In the genomic region with DNA sequence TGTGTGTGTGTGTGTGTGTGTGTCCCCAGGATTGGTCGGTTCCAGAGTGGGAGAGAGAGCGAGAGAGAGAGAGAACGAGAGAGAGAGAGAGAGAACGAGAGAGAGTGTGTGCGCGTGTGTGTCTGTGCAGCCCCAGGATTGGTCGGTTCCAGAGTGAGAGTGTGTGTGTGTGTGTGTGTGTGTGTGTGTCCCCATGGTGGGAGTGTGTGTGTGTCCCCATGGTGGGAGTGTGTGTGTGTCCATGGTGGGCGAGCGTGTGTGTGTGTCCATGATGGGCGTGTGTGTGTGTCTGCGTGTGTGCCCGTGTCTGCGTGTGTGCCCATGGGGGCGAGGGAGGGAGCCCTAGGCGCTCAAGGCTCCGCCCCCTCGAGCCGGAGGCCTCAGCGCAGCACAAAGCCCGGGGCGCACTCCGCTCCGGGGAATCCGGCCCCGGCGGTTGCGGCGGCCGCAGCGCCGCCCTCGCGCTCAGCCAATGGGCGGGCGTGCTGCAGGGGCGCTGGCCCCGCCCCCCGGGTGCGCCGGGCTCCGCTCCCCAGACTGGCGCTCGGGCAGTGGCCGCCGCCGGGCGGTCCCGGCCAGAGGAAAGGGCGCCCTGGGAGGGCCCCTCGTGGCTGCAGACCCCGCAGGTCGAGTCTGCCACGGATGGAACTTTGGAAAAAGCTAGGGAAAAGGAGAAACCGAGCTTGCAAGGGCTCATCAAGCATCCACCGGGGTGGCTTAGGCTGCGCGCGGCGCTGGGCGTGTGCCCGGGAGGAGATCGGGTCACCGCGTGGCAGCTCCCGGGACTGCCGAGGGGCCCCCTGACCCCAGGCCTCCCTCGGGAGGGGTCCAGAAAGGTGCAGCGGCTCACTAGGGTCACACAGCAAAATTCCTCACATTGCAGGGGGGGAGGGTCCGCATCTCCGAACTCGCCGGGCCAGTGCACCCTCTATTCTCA, we compare ENCODE assay signal across 1 cellular context.
TF ChIP-seq lines count a peak whose summit lies in the region.

No MANE protein-coding gene starts in this region.

TF ChIP-seq in HepG2, 621 proteins besides CTCF, POLR2A, EP300 and RAD21 (continued from another document and continues in another):
- TF ChIP-seq, protein P1, sequence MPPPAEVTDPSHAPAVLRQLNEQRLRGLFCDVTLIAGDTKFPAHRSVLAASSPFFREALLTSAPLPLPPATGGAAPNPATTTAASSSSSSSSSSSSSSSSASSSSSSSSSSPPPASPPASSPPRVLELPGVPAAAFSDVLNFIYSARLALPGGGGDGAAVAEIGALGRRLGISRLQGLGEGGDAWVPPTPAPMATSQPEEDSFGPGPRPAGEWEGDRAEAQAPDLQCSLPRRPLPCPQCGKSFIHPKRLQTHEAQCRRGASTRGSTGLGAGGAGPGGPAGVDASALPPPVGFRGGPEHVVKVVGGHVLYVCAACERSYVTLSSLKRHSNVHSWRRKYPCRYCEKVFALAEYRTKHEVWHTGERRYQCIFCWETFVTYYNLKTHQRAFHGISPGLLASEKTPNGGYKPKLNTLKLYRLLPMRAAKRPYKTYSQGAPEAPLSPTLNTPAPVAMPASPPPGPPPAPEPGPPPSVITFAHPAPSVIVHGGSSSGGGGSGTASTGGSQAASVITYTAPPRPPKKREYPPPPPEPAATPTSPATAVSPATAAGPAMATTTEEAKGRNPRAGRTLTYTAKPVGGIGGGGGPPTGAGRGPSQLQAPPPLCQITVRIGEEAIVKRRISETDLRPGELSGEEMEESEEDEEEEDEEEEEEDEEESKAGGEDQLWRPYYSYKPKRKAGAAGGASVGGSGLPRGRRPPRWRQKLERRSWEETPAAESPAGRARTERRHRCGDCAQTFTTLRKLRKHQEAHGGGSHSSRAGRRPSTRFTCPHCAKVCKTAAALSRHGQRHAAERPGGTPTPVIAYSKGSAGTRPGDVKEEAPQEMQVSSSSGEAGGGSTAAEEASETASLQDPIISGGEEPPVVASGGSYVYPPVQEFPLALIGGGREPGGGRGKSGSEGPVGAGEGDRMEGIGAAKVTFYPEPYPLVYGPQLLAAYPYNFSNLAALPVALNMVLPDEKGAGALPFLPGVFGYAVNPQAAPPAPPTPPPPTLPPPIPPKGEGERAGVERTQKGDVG (CRISPR knock-in tag; IDR thresholded peaks at IDR 0.05; ENCODE audit: borderline replicate concordance): no peak
- no peak for TF ChIP-seq LBX2 (CRISPR knock-in tag; IDR thresholded peaks at IDR 0.05; ENCODE audit: borderline replicate concordance)
- TF ChIP-seq ZNF17 (CRISPR knock-in tag; IDR thresholded peaks at IDR 0.05): peak; percentile 79; the same call in 1 of the 2 replicates
- TF ChIP-seq DNMT1 (CRISPR knock-in tag; IDR thresholded peaks at IDR 0.05): peak; percentile 26; the same call in 1 of the 2 replicates
- TF ChIP-seq MXD4 (CRISPR knock-in tag; IDR thresholded peaks at IDR 0.05): no peak
- TF ChIP-seq, protein P2, sequence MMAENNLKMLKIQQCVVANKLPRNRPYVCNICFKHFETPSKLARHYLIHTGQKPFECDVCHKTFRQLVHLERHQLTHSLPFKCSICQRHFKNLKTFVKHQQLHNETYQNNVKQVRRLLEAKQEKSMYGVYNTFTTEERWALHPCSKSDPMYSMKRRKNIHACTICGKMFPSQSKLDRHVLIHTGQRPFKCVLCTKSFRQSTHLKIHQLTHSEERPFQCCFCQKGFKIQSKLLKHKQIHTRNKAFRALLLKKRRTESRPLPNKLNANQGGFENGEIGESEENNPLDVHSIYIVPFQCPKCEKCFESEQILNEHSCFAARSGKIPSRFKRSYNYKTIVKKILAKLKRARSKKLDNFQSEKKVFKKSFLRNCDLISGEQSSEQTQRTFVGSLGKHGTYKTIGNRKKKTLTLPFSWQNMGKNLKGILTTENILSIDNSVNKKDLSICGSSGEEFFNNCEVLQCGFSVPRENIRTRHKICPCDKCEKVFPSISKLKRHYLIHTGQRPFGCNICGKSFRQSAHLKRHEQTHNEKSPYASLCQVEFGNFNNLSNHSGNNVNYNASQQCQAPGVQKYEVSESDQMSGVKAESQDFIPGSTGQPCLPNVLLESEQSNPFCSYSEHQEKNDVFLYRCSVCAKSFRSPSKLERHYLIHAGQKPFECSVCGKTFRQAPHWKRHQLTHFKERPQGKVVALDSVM (CRISPR knock-in tag; IDR thresholded peaks at IDR 0.05): peak; percentile 44; the same call in 1 of the 2 replicates
- no peak for TF ChIP-seq MIXL1 (CRISPR knock-in tag; IDR thresholded peaks at IDR 0.05)
- TF ChIP-seq SIN3A (IDR thresholded peaks at IDR 0.05; ENCODE audit: borderline replicate concordance, low read depth, low read length): peak; percentile 59; the same call in 1 of the 2 replicates
- TF ChIP-seq IRX3 (CRISPR knock-in tag; IDR thresholded peaks at IDR 0.05; ENCODE audit: borderline replicate concordance, low read depth): no peak
- TF ChIP-seq, protein P3, sequence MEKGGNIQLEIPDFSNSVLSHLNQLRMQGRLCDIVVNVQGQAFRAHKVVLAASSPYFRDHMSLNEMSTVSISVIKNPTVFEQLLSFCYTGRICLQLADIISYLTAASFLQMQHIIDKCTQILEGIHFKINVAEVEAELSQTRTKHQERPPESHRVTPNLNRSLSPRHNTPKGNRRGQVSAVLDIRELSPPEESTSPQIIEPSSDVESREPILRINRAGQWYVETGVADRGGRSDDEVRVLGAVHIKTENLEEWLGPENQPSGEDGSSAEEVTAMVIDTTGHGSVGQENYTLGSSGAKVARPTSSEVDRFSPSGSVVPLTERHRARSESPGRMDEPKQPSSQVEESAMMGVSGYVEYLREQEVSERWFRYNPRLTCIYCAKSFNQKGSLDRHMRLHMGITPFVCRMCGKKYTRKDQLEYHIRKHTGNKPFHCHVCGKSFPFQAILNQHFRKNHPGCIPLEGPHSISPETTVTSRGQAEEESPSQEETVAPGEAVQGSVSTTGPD (CRISPR knock-in tag; IDR thresholded peaks at IDR 0.05): no peak
- no peak; the same call in 1 of the 2 replicates for TF ChIP-seq MED13 (CRISPR knock-in tag; IDR thresholded peaks at IDR 0.05)
- 0 out of 2 replicates have a peak, but pooled peaks have one; percentile 37 for TF ChIP-seq KDM1A (CRISPR knock-in tag; IDR thresholded peaks at IDR 0.05)
- TF ChIP-seq CEBPZ (IDR thresholded peaks at IDR 0.05; ENCODE audit: low read length): no peak
- TF ChIP-seq KDM5B (CRISPR knock-in tag; IDR thresholded peaks at IDR 0.05; ENCODE audit: borderline replicate concordance): peak; percentile 14; the same call in 1 of the 2 replicates
- TF ChIP-seq, protein P4, sequence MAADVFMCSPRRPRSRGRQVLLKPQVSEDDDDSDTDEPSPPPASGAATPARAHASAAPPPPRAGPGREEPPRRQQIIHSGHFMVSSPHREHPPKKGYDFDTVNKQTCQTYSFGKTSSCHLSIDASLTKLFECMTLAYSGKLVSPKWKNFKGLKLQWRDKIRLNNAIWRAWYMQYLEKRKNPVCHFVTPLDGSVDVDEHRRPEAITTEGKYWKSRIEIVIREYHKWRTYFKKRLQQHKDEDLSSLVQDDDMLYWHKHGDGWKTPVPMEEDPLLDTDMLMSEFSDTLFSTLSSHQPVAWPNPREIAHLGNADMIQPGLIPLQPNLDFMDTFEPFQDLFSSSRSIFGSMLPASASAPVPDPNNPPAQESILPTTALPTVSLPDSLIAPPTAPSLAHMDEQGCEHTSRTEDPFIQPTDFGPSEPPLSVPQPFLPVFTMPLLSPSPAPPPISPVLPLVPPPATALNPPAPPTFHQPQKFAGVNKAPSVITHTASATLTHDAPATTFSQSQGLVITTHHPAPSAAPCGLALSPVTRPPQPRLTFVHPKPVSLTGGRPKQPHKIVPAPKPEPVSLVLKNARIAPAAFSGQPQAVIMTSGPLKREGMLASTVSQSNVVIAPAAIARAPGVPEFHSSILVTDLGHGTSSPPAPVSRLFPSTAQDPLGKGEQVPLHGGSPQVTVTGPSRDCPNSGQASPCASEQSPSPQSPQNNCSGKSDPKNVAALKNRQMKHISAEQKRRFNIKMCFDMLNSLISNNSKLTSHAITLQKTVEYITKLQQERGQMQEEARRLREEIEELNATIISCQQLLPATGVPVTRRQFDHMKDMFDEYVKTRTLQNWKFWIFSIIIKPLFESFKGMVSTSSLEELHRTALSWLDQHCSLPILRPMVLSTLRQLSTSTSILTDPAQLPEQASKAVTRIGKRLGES (CRISPR knock-in tag; IDR thresholded peaks at IDR 0.05; ENCODE audit: borderline replicate concordance): no peak
- no peak for TF ChIP-seq ZNF512 (CRISPR knock-in tag; IDR thresholded peaks at IDR 0.05)
- TF ChIP-seq, protein P5, sequence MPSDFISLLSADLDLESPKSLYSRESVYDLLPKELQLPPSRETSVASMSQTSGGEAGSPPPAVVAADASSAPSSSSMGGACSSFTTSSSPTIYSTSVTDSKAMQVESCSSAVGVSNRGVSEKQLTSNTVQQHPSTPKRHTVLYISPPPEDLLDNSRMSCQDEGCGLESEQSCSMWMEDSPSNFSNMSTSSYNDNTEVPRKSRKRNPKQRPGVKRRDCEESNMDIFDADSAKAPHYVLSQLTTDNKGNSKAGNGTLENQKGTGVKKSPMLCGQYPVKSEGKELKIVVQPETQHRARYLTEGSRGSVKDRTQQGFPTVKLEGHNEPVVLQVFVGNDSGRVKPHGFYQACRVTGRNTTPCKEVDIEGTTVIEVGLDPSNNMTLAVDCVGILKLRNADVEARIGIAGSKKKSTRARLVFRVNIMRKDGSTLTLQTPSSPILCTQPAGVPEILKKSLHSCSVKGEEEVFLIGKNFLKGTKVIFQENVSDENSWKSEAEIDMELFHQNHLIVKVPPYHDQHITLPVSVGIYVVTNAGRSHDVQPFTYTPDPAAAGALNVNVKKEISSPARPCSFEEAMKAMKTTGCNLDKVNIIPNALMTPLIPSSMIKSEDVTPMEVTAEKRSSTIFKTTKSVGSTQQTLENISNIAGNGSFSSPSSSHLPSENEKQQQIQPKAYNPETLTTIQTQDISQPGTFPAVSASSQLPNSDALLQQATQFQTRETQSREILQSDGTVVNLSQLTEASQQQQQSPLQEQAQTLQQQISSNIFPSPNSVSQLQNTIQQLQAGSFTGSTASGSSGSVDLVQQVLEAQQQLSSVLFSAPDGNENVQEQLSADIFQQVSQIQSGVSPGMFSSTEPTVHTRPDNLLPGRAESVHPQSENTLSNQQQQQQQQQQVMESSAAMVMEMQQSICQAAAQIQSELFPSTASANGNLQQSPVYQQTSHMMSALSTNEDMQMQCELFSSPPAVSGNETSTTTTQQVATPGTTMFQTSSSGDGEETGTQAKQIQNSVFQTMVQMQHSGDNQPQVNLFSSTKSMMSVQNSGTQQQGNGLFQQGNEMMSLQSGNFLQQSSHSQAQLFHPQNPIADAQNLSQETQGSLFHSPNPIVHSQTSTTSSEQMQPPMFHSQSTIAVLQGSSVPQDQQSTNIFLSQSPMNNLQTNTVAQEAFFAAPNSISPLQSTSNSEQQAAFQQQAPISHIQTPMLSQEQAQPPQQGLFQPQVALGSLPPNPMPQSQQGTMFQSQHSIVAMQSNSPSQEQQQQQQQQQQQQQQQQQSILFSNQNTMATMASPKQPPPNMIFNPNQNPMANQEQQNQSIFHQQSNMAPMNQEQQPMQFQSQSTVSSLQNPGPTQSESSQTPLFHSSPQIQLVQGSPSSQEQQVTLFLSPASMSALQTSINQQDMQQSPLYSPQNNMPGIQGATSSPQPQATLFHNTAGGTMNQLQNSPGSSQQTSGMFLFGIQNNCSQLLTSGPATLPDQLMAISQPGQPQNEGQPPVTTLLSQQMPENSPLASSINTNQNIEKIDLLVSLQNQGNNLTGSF (CRISPR knock-in tag; IDR thresholded peaks at IDR 0.05): 0 out of 2 replicates have a peak, but pooled peaks have one; percentile 71
- TF ChIP-seq ZNF550 (CRISPR knock-in tag; IDR thresholded peaks at IDR 0.05; ENCODE audit: borderline replicate concordance): no peak
- 0 out of 2 replicates have a peak, but pooled peaks have one; percentile 38 for TF ChIP-seq ZNF766 (CRISPR knock-in tag; IDR thresholded peaks at IDR 0.05; ENCODE audit: borderline replicate concordance)
- TF ChIP-seq HDAC2 (CRISPR knock-in tag; IDR thresholded peaks at IDR 0.05): no peak
- TF ChIP-seq ESRRA (CRISPR knock-in tag; IDR thresholded peaks at IDR 0.05; ENCODE audit: low read depth): no peak
- TF ChIP-seq ZNF746 (CRISPR knock-in tag; IDR thresholded peaks at IDR 0.05): peak; percentile 23; the same call in 1 of the 2 replicates
- no peak for TF ChIP-seq TCF7 (IDR thresholded peaks at IDR 0.05; ENCODE audit: low read depth)
- TF ChIP-seq AKAP8 (CRISPR knock-in tag; IDR thresholded peaks at IDR 0.05): no peak
- no peak; the same call in 1 of the 2 replicates for TF ChIP-seq CREM (IDR thresholded peaks at IDR 0.05)
- no peak for TF ChIP-seq CREM (CRISPR knock-in tag; IDR thresholded peaks at IDR 0.05)
